ENCODE assay signal across 3 cellular contexts in genomic region chr6:91645811-91646210, GRCh38.
TF ChIP-seq lines count a peak whose summit lies in the region.

No MANE protein-coding gene starts in this region.

TF ChIP-seq in IMR-90, 13 proteins besides CTCF, POLR2A, EP300 and RAD21:
- peak; percentile 55; the same call in 1 of the 2 replicates for TF ChIP-seq CEBPB (IDR thresholded peaks at IDR 0.05; ENCODE audit: low read depth, low read length)
- no peak for TF ChIP-seq FOS (IDR thresholded peaks at IDR 0.05; ENCODE audit: low read depth, low read length)

TF ChIP-seq in K562, 482 proteins besides CTCF, POLR2A, EP300 and RAD21:
- no peak for TF ChIP-seq MEIS2 (IDR thresholded peaks at IDR 0.05; ENCODE audit: partially characterized antibody)
- no peak for TF ChIP-seq CEBPG (CRISPR knock-in tag; IDR thresholded peaks at IDR 0.05)
- TF ChIP-seq CEBPG (tag; conservative IDR thresholded peaks at IDR 0.05 in 1 of 2, IDR thresholded peaks at IDR 0.05 in 1 of 2), result peak in 1 of 2 experiments; percentile 71; a peak in 2 of 4 replicates
- no peak for TF ChIP-seq PRMT5 (CRISPR knock-in tag; IDR thresholded peaks at IDR 0.05)
- peak; percentile 56 for TF ChIP-seq CEBPB (tag; IDR thresholded peaks at IDR 0.05)

TF ChIP-seq in H1, 55 proteins besides CTCF, POLR2A, EP300 and RAD21:
- TF ChIP-seq CHD2 (IDR thresholded peaks at IDR 0.05; ENCODE audit: low read length) (no peak), CEBPB (IDR thresholded peaks at IDR 0.05; ENCODE audit: low read depth, low read length) (peak; percentile 23; the same call in 1 of the 2 replicates), SRF (IDR thresholded peaks at IDR 0.05; ENCODE audit: low read depth, low read length) (no peak)
